1 cellular context compared by ENCODE assay signal in genomic region chr17:81380682-81381518, GRCh38.
TF ChIP-seq lines count a peak whose summit lies in the region.

No MANE protein-coding gene starts in this region.

TF ChIP-seq in H1, 55 proteins besides CTCF, POLR2A, EP300 and RAD21 (continued from another document):
- TF ChIP-seq SUZ12 (IDR thresholded peaks at IDR 0.05; ENCODE audit: low read length): no peak
- TF ChIP-seq RBBP5 (IDR thresholded peaks at IDR 0.05; ENCODE audit: borderline replicate concordance, low read depth, low read length): no peak
- TF ChIP-seq SP2 (IDR thresholded peaks at IDR 0.05; ENCODE audit: low read length): no peak
- 0 out of 2 replicates have a peak, but pooled peaks have one; percentile 21 for TF ChIP-seq EGR1 (IDR thresholded peaks at IDR 0.05; ENCODE audit: borderline replicate concordance, low read depth, low read length)
TF ChIP-seq in H1: peak in this region for 1.
